Comparison of ENCODE assay signal across 8 cellular contexts in the genomic region with DNA sequence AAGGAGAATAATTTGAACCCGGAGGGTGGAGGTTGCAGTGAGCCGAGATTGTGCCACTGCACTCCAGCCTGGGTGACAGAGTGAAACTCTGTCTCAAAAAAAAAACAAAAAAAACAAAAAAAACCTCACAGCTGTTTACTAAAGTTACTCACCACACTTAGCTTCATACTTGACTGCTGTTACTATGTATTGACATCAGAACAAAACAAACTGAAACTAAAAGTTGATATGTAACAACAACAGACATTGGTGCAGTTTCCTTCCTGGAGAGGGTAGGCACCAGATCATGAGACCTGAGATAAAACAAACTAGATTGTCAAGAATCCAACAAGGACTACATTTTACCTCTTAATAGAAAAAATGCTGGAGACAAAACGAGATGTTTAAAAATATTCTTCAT. TPM values are rescaled to one million over a fixed set of nuclear protein-coding genes. Genes with fewer than 3 reads are reported as not detected.
DNase-seq lines count a peak whose midpoint lies in the region; ATAC-seq and TF ChIP-seq lines count a peak whose summit lies in the region.
"Not testable (repeated sequence)": the region's sequence is repeated elsewhere in the genome, so short reads cannot be mapped to it uniquely, and the experiment has no call there.

No MANE protein-coding gene starts in this region.

- ATAC-seq in GM18861 (IDR thresholded peaks at IDR 0.05; ENCODE audit: unreplicated experiment) (peak; percentile 99), GM21423 (IDR thresholded peaks at IDR 0.05; ENCODE audit: unreplicated experiment) (peak; percentile 98), HG02970 (IDR thresholded peaks at IDR 0.05; ENCODE audit: low FRiP score, unreplicated experiment) (peak; percentile 81), HG03571 (IDR thresholded peaks at IDR 0.05; ENCODE audit: unreplicated experiment) (peak; percentile 84)
- peak; percentile 98 for ATAC-seq in activated CD8-positive, alpha-beta T cell treated with anti-CD3 and anti-CD28 coated beads, Interleukin-2, amount 10 ng/mL, durations not matched to agents 7 days and 5 days
- ATAC-seq in natural killer cell treated with Interleukin-12 subunit alpha and Interleukin-12 subunit beta and Interleukin-15 and Interleukin-18, amount 100 ng/mL, for 72 hours: peak; percentile 73 to 80

- H3K36me3 Mint-ChIP-seq in CD4-positive, alpha-beta memory T cell; activated CD8-positive, alpha-beta T cell treated with anti-CD3 and anti-CD28 coated beads, Interleukin-2, amount 10 ng/mL, durations not matched to agents 7 days and 5 days (ENCODE audit: low read depth); natural killer cell treated with Interleukin-12 subunit alpha and Interleukin-12 subunit beta and Interleukin-15 and Interleukin-18, amount 100 ng/mL, for 72 hours: not testable (repeated sequence)

- H3K27ac Mint-ChIP-seq in CD4-positive, alpha-beta memory T cell: peak overlapping the region; percentile 66 to 97 (median 93)
- peak overlapping the region; percentile 76 for H3K27ac Mint-ChIP-seq in activated CD8-positive, alpha-beta T cell treated with anti-CD3 and anti-CD28 coated beads, Interleukin-2, amount 10 ng/mL, durations not matched to agents 7 days and 5 days
- peak overlapping the region in 1 of 2 donors; percentile 76 for H3K27ac Mint-ChIP-seq in natural killer cell treated with Interleukin-12 subunit alpha and Interleukin-12 subunit beta and Interleukin-15 and Interleukin-18, amount 100 ng/mL, for 72 hours

- peaks cover 9 to 30% (median 10%) of the 10 kb centered on the region in 4 donors for H3K4me1 Mint-ChIP-seq in CD4-positive, alpha-beta memory T cell
- peaks cover 15% of the 10 kb centered on the region for H3K4me1 Mint-ChIP-seq in activated CD8-positive, alpha-beta T cell treated with anti-CD3 and anti-CD28 coated beads, Interleukin-2, amount 10 ng/mL, durations not matched to agents 7 days and 5 days (ENCODE audit: low read depth)
- H3K4me1 Mint-ChIP-seq in natural killer cell treated with Interleukin-12 subunit alpha and Interleukin-12 subunit beta and Interleukin-15 and Interleukin-18, amount 100 ng/mL, for 72 hours (ENCODE audit: low read depth in 2 of 2): not testable (repeated sequence)

- TF ChIP-seq CTCF in epithelial cell of proximal tubule (conservative IDR thresholded peaks at IDR 0.05; ENCODE audit: low read depth, low read length): not testable (repeated sequence)

- H3K9me3 Mint-ChIP-seq in CD4-positive, alpha-beta memory T cell; activated CD8-positive, alpha-beta T cell treated with anti-CD3 and anti-CD28 coated beads, Interleukin-2, amount 10 ng/mL, durations not matched to agents 7 days and 5 days (ENCODE audit: insufficient read depth); natural killer cell treated with Interleukin-12 subunit alpha and Interleukin-12 subunit beta and Interleukin-15 and Interleukin-18, amount 100 ng/mL, for 72 hours: not testable (repeated sequence)

- not testable (repeated sequence) for H3K4me3 ChIP-seq in CD4-positive, alpha-beta memory T cell (ENCODE audit: low read length in 2 of 2); epithelial cell of proximal tubule (ENCODE audit: low read depth, low read length)

- not testable (repeated sequence) for H3K9me3 ChIP-seq in CD4-positive, alpha-beta memory T cell (ENCODE audit: control insufficient read depth in 1 of 2, low read length in 2 of 2)

- H3K27ac ChIP-seq in CD4-positive, alpha-beta memory T cell (ENCODE audit: low read depth, low read length): peak overlapping the region; percentile 28

- H3K4me3 Mint-ChIP-seq in CD4-positive, alpha-beta memory T cell: peak overlapping the region in 7 of 8 donors; percentile 7 to 60 (median 44)
- peak overlapping the region; percentile 9 for H3K4me3 Mint-ChIP-seq in activated CD8-positive, alpha-beta T cell treated with anti-CD3 and anti-CD28 coated beads, Interleukin-2, amount 10 ng/mL, durations not matched to agents 7 days and 5 days
- not testable (repeated sequence) for H3K4me3 Mint-ChIP-seq in natural killer cell treated with Interleukin-12 subunit alpha and Interleukin-12 subunit beta and Interleukin-15 and Interleukin-18, amount 100 ng/mL, for 72 hours

- DNase-seq in CD4-positive, alpha-beta memory T cell: peak in 4 of 5 donors; percentile 72 to 86 (median 80)
- DNase-seq in activated CD8-positive, alpha-beta T cell treated with anti-CD3 and anti-CD28 coated beads, Interleukin-2, amount 10 ng/mL, durations not matched to agents 7 days and 5 days: peak; percentile 22
- DNase-seq in epithelial cell of proximal tubule (ENCODE audit: low read depth): peak; percentile 39
- not testable (repeated sequence) for DNase-seq in natural killer cell treated with Interleukin-12 subunit alpha and Interleukin-12 subunit beta and Interleukin-15 and Interleukin-18, amount 100 ng/mL, for 72 hours (ENCODE audit: low spot score)

- not testable (repeated sequence) for H3K27me3 Mint-ChIP-seq in CD4-positive, alpha-beta memory T cell; activated CD8-positive, alpha-beta T cell treated with anti-CD3 and anti-CD28 coated beads, Interleukin-2, amount 10 ng/mL, durations not matched to agents 7 days and 5 days (ENCODE audit: low read depth); natural killer cell treated with Interleukin-12 subunit alpha and Interleukin-12 subunit beta and Interleukin-15 and Interleukin-18, amount 100 ng/mL, for 72 hours

- CTCF ChIA-PET in CD4-positive, alpha-beta memory T cell (lab: Charles Lee; ENCODE audit: partially characterized antibody): interaction anchor here (1.9 kb wide), 1 partner anchor 30 kb away, joined by 6 read pairs; a partner anchor contains a TSS
- CTCF ChIA-PET in activated CD8-positive, alpha-beta T cell treated with anti-CD3 and anti-CD28 coated beads, Interleukin-2, amount 10 ng/mL, durations not matched to agents 7 days and 5 days (lab: Charles Lee): interaction anchor here (1.2 kb wide), 1 partner anchor 30 kb away, joined by 4 read pairs; a partner anchor contains a TSS

- not testable (repeated sequence) for H3K27me3 ChIP-seq in CD4-positive, alpha-beta memory T cell (ENCODE audit: insufficient read depth, low read length)

- intact Hi-C loops in CD4-positive, alpha-beta memory T cell (cut with micrococcal nuclease): loop anchor here (2.0 kb wide), 1 partner anchor 65 kb away; no protein-coding TSS in a partner anchor

- H3K4me1 ChIP-seq in CD4-positive, alpha-beta memory T cell (ENCODE audit: insufficient read depth, low read length): peaks cover 13% of the 10 kb centered on the region

- H3K36me3 ChIP-seq in CD4-positive, alpha-beta memory T cell (ENCODE audit: insufficient read depth, low read length): not testable (repeated sequence)

- POLR2A ChIA-PET in CD4-positive, alpha-beta memory T cell (lab: Charles Lee; ENCODE audit: partially characterized antibody): interaction anchor here (0.6 to 2.7 kb wide), 6 partner anchors 30 to 129 kb away, joined by 4 to 26 read pairs (median 4); a partner anchor contains a TSS
- POLR2A ChIA-PET in activated CD8-positive, alpha-beta T cell treated with anti-CD3 and anti-CD28 coated beads, Interleukin-2, amount 10 ng/mL, durations not matched to agents 7 days and 5 days (lab: Charles Lee): interaction anchor here (0.8 to 1.9 kb wide), 3 partner anchors 11 to 49 kb away, joined by 3 to 7 read pairs (median 4); a partner anchor contains a TSS

RNA-seq across cellular contexts. Expression of a gene that starts 30.3 kb away (rescaled TPM):
- total RNA-seq in CD4-positive, alpha-beta memory T cell: 1,000 to 10,000 TPM; 3,907 to 4,108 TPM
- polyA plus RNA-seq in CD4-positive, alpha-beta memory T cell: 1,000 to 10,000 TPM; 3,926 to 4,396 TPM
- 1,000 to 10,000 TPM; 1,775 to 1,899 TPM for total RNA-seq in activated CD8-positive, alpha-beta T cell treated with anti-CD3 and anti-CD28 coated beads, Interleukin-2, amount 10 ng/mL, durations not matched to agents 7 days and 5 days
- 4,262 and 7,744 TPM in 2 replicates for total RNA-seq in epithelial cell of proximal tubule
- 1,000 to 10,000 TPM; 1,043 to 1,156 TPM for total RNA-seq in natural killer cell treated with Interleukin-12 subunit alpha and Interleukin-12 subunit beta and Interleukin-15 and Interleukin-18, amount 100 ng/mL, for 72 hours

RNA-seq across cellular contexts. Expression of a gene that starts 31.1 kb away (rescaled TPM):
- total RNA-seq in CD4-positive, alpha-beta memory T cell: 10 to 100 TPM; 11.1 to 12.1 TPM
- 1 to 10 TPM; 3.9 to 7.7 TPM for polyA plus RNA-seq in CD4-positive, alpha-beta memory T cell
- 10 to 100 TPM; 10.3 to 10.9 TPM for total RNA-seq in activated CD8-positive, alpha-beta T cell treated with anti-CD3 and anti-CD28 coated beads, Interleukin-2, amount 10 ng/mL, durations not matched to agents 7 days and 5 days
- total RNA-seq in epithelial cell of proximal tubule: 4.6 and 4.8 TPM in 2 replicates
- 10 to 100 TPM; 14.6 to 15.3 TPM for total RNA-seq in natural killer cell treated with Interleukin-12 subunit alpha and Interleukin-12 subunit beta and Interleukin-15 and Interleukin-18, amount 100 ng/mL, for 72 hours

RNA-seq across cellular contexts. Expression of a gene that starts 49.8 kb away (rescaled TPM):
- 10 to 100 TPM; 43.0 to 45.3 TPM for total RNA-seq in CD4-positive, alpha-beta memory T cell
- 10 to 100 TPM; 57.3 to 64.8 TPM for polyA plus RNA-seq in CD4-positive, alpha-beta memory T cell
- total RNA-seq in activated CD8-positive, alpha-beta T cell treated with anti-CD3 and anti-CD28 coated beads, Interleukin-2, amount 10 ng/mL, durations not matched to agents 7 days and 5 days: 10 to 100 TPM; 29.1 to 29.5 TPM
- total RNA-seq in epithelial cell of proximal tubule: 7.5 and 15.6 TPM in 2 replicates
- 10 to 100 TPM; 21.6 to 32.3 TPM for total RNA-seq in natural killer cell treated with Interleukin-12 subunit alpha and Interleukin-12 subunit beta and Interleukin-15 and Interleukin-18, amount 100 ng/mL, for 72 hours

RNA-seq across cellular contexts. Expression of a gene that starts 49.9 kb away (rescaled TPM):
- total RNA-seq in CD4-positive, alpha-beta memory T cell: 10 to 100 TPM; 59.7 to 62.4 TPM
- 100 to 1,000 TPM; 308 to 409 TPM for polyA plus RNA-seq in CD4-positive, alpha-beta memory T cell
- total RNA-seq in activated CD8-positive, alpha-beta T cell treated with anti-CD3 and anti-CD28 coated beads, Interleukin-2, amount 10 ng/mL, durations not matched to agents 7 days and 5 days: 100 to 1,000 TPM; 110 to 111 TPM
- 57.0 and 110 TPM in 2 replicates for total RNA-seq in epithelial cell of proximal tubule
- 10 to 100 TPM; 65.0 to 86.0 TPM for total RNA-seq in natural killer cell treated with Interleukin-12 subunit alpha and Interleukin-12 subunit beta and Interleukin-15 and Interleukin-18, amount 100 ng/mL, for 72 hours
